8 cellular contexts compared by ENCODE assay signal in the genomic region with DNA sequence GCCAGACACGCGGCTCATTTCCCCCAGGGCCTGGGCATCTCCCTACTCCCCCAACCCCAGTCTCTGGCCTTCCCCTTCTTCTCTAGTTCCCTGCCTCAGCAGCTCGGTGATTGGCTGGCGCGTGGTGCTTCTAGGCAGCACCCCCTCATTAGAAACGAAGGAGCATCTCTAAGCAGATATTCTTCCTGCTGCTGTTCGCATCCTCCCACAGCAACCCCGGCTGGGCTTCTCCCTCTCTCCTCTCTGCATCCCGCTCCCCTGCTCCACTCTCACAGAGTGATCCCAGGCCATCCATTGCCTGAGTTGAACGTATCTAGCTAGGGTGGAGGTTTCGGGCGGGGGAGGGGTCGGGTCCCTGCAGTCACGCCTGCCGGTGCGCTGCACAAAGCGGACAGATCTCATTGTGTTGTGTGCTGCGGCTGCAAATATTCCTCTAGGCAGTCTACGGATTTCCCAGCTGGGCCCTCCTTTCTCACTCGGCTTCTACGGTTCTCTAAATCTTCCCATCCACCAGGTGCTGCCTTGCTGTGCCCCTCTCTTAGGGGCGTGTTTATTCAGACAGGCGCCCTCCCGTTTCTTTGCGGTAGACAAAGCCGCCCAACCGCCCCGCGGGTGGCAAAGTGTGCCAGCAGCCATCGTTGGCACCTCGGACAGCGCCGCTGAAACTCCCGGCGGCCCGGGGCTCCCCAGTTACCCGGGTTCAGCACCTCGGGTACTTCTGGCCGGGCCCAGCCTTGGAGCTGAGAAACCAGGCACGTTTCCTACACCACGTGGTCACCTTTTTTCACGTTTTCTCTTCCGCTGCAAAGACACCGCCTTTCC. TPM values are rescaled to one million over a fixed set of nuclear protein-coding genes. Genes with fewer than 3 reads are reported as not detected.
A peak's percentile ranks its signal among the peaks of the same experiment; 100 is the strongest.
DNase-seq lines count a peak whose midpoint lies in the region; ATAC-seq and TF ChIP-seq lines count a peak whose summit lies in the region.

No MANE protein-coding gene starts in this region.

- H3K27ac ChIP-seq in SK-N-SH (ENCODE audit: low read depth in 2 of 2, low read length in 1 of 2) (no peak overlapping the region), trophoblast cell (ENCODE audit: low read depth, low read length) (no peak overlapping the region)

- H2BK120ac ChIP-seq in trophoblast cell (ENCODE audit: insufficient read depth, low read length, poor library complexity): no peak overlapping the region

- CTCF ChIA-PET in SK-N-SH (lab: Yijun Ruan, JAX): no interaction called here

- POLR2A ChIA-PET in SK-N-SH (lab: Yijun Ruan, JAX): no interaction called here

- H3K4me2 ChIP-seq in SK-N-SH (no peak overlapping the region), trophoblast cell (ENCODE audit: low read length) (no peak overlapping the region)

- H3K4me3 ChIP-seq in SK-N-SH (ENCODE audit: low read depth in 2 of 2, low read length in 1 of 2) (no peak overlapping the region), iPS-11a (ENCODE audit: low read depth, low read length) (peak overlapping the region; percentile 13), trophoblast cell (ENCODE audit: low read depth, low read length) (no peak overlapping the region), BE2C (ENCODE audit: low read depth, low read length) (no peak overlapping the region)

- DNase-seq in SK-N-SH: peak; percentile 37
- peak; percentile 92 for DNase-seq in NCI-H510A treated with DMSO at 0.1 percent for 48 hours (lab: John Stamatoyannopoulos, UW)
- no peak for DNase-seq in trophoblast cell
- DNase-seq in BE2C: no peak
- no peak for DNase-seq in activated CD8-positive, alpha-beta memory T cell treated with anti-CD3 and anti-CD28 coated beads, Interleukin-2, amount 50 U/mL, for 48 hours

- no peak overlapping the region for H3K4ac ChIP-seq in trophoblast cell (ENCODE audit: low read depth, low read length)

- no peaks in the 10 kb centered on the region for H3K4me1 ChIP-seq in SK-N-SH (ENCODE audit: control insufficient read depth in 1 of 2, insufficient read depth in 2 of 2, low read depth in 1 of 2, low read length in 1 of 2)
- peaks cover 8 to 10% of the 10 kb centered on the region in 2 experiments for H3K4me1 ChIP-seq in trophoblast cell (ENCODE audit: control insufficient read depth in 1 of 2, insufficient read depth in 2 of 2, low read length in 2 of 2)
- no peaks in the 10 kb centered on the region for H3K4me1 ChIP-seq in BE2C

- no peaks in the 10 kb centered on the region for H3K9me2 ChIP-seq in SK-N-SH

- H4K20me1 ChIP-seq in SK-N-SH (ENCODE audit: insufficient read depth): no peaks in the 10 kb centered on the region

- no peak overlapping the region for H2BK5ac ChIP-seq in trophoblast cell (ENCODE audit: low read depth, low read length, poor library complexity)

- no peak overlapping the region for H2BK12ac ChIP-seq in trophoblast cell (ENCODE audit: low read length)

- H3K9me3 ChIP-seq in SK-N-SH: no peaks in the 10 kb centered on the region
- H3K9me3 ChIP-seq in trophoblast cell (ENCODE audit: insufficient read depth, low read depth, low read length): peaks cover 7% of the 10 kb centered on the region
- H3K9me3 ChIP-seq in BE2C: no peaks in the 10 kb centered on the region

- no peak for TF ChIP-seq RAD21 in SK-N-SH (IDR thresholded peaks at IDR 0.05; ENCODE audit: low read length)

- WGBS in SK-N-SH (ENCODE audit: low lambda C conversion rate): 19% methylated on average over 33 of the region's 44 CpGs
- no CpG with 5 or more reads among the region's 44 CpGs for WGBS in trophoblast cell (ENCODE audit: extremely low coverage, insufficient coverage, insufficient read length)

- ATAC-seq in SK-N-SH treated with all-trans-retinoic acid at 6 μM for 48 hours (no peak), HG02610 (IDR thresholded peaks at IDR 0.05; ENCODE audit: unreplicated experiment) (peak; percentile 43)

- H3K9ac ChIP-seq in SK-N-SH (no peak overlapping the region), trophoblast cell (ENCODE audit: low read length) (no peak overlapping the region)

- no peak overlapping the region for H3K23ac ChIP-seq in trophoblast cell (ENCODE audit: low read length)

- peaks cover 16% of the 10 kb centered on the region for H3K27me3 ChIP-seq in SK-N-SH (ENCODE audit: insufficient read depth)
- peaks cover 53% of the 10 kb centered on the region for H3K27me3 ChIP-seq in trophoblast cell (ENCODE audit: insufficient read depth, low read length)
- peaks cover 76% of the 10 kb centered on the region for H3K27me3 ChIP-seq in BE2C

- H2AFZ ChIP-seq in SK-N-SH (ENCODE audit: low read depth) (no peak overlapping the region), trophoblast cell (ENCODE audit: insufficient read depth, low read length, poor library complexity) (no peak overlapping the region)

- H3K79me1 ChIP-seq in trophoblast cell (ENCODE audit: low read length): no peaks in the 10 kb centered on the region

- H3K36me3 ChIP-seq in SK-N-SH (replicated peaks in 1 of 2; ENCODE audit: control insufficient read depth in 1 of 2, insufficient read depth in 2 of 2, low read length in 1 of 2) (no peaks in the 10 kb centered on the region), trophoblast cell (ENCODE audit: control insufficient read depth in 1 of 2, insufficient read depth in 2 of 2, low read length in 2 of 2) (no peaks in the 10 kb centered on the region), BE2C (no peaks in the 10 kb centered on the region)

- no peak for TF ChIP-seq CTCF in SK-N-SH (IDR thresholded peaks at IDR 0.05)
- no peak for TF ChIP-seq CTCF in BE2C (IDR thresholded peaks at IDR 0.05; ENCODE audit: low read depth, low read length)

- H3K14ac ChIP-seq in trophoblast cell (ENCODE audit: low read length): no peak overlapping the region

- no peak overlapping the region for H2AK5ac ChIP-seq in trophoblast cell (ENCODE audit: low read length)

- H3F3A ChIP-seq in SK-N-SH (replicated peaks; ENCODE audit: insufficient read depth): no peaks in the 10 kb centered on the region

- no peak overlapping the region for H4K91ac ChIP-seq in trophoblast cell (ENCODE audit: low read depth, low read length)

- no peak for TF ChIP-seq EP300 in SK-N-SH (IDR thresholded peaks at IDR 0.05; ENCODE audit: borderline replicate concordance in 1 of 2, low read depth in 1 of 2, low read length in 1 of 2)

- no peak overlapping the region for H4K8ac ChIP-seq in trophoblast cell (ENCODE audit: low read depth, low read length)

- H4K12ac ChIP-seq in trophoblast cell (ENCODE audit: low read depth, low read length): no peak overlapping the region

- H3K18ac ChIP-seq in trophoblast cell (ENCODE audit: low read length): no peak overlapping the region

- H3K79me2 ChIP-seq in SK-N-SH (ENCODE audit: insufficient read depth) (no peaks in the 10 kb centered on the region), trophoblast cell (ENCODE audit: control insufficient read depth, insufficient read depth, low read length, poor library complexity) (no peaks in the 10 kb centered on the region)

TF ChIP-seq in SK-N-SH treated with all-trans-retinoic acid at 6 μM for 48 hours, 23 proteins besides CTCF, POLR2A, EP300 and RAD21:
- no peak for TF ChIP-seq PATZ1 (CRISPR knock-in tag; IDR thresholded peaks at IDR 0.05; ENCODE audit: borderline replicate concordance)

RNA-seq across cellular contexts. Expression of gene CACNA1E, which starts 2.2 kb away (rescaled TPM):
- polyA plus RNA-seq in SK-N-SH (2012; rRNA removed): not detected in 2 replicates
- polyA plus RNA-seq in SK-N-SH (2012; cell fraction: cytosol; rRNA removed): not detected in 2 replicates
- polyA plus RNA-seq in SK-N-SH (2012; cell fraction: nucleus; rRNA removed): not detected in 2 replicates
- polyA plus RNA-seq in trophoblast cell (2013): 0.01 TPM in 2 replicates
- polyA plus RNA-seq in BE2C (2012; ENCODE audit: insufficient read depth, insufficient read length, low read depth): 0.05 TPM

Comparison
In these comparisons a context has a peak if more than half of its experiments do, and no peak if none do; other contexts are left out.
1. DNase-seq: peak in SK-N-SH (single experiment) and NCI-H510A treated with DMSO at 0.1 percent for 48 hours (single experiment); none in trophoblast cell (0 of 2), BE2C (single experiment) and activated CD8-positive, alpha-beta memory T cell treated with anti-CD3 and anti-CD28 coated beads, Interleukin-2, amount 50 U/mL, for 48 hours (single experiment).